17 cellular contexts compared by ENCODE assay signal in genomic region chr14:102782974-102783373, GRCh38. TPM values are rescaled to one million over a fixed set of nuclear protein-coding genes. Genes with fewer than 3 reads are reported as not detected.
A peak's percentile ranks its signal among the peaks of the same experiment; 100 is the strongest.
DNase-seq lines count a peak whose midpoint lies in the region; TF ChIP-seq lines count a peak whose summit lies in the region.
"Had no signal": no experiment of that assay in that cellular context is flagged by ENCODE, and none has a peak within 500 bp of the region (broad histone marks: within the 10 kb centered on the region; RNA-seq: fewer than 3 reads in every experiment).

No MANE protein-coding gene starts in this region.

- peak overlapping the region; percentile 26 for H3K27ac Mint-ChIP-seq in activated CD4-positive, alpha-beta memory T cell treated with anti-CD3 and anti-CD28 coated beads for 36 hours
- no peak overlapping the region for H3K27ac Mint-ChIP-seq in activated CD4-positive, alpha-beta memory T cell treated with anti-CD3 and anti-CD28 coated beads, Interleukin-2, amount 10 ng/mL, durations not matched to agents 7 days and 5 days
- H3K27ac Mint-ChIP-seq: GM23338 had no signal

- H3K4me1 ChIP-seq in OCI-LY3 (ENCODE audit: low read length), result peaks cover 75% of the 10 kb centered on the region
- peaks cover 4% of the 10 kb centered on the region for H3K4me1 ChIP-seq in mesenchymal stem cell (ENCODE audit: control insufficient read depth, insufficient read depth, low read depth, low read length)
- peaks cover 0 to 32% (median 10%) of the 10 kb centered on the region in 4 donors for H3K4me1 ChIP-seq in transverse colon

- no peaks in the 10 kb centered on the region for H3K27me3 ChIP-seq in OCI-LY3 (ENCODE audit: low read depth, low read length)
- H3K27me3 ChIP-seq in mesenchymal stem cell (ENCODE audit: control insufficient read depth in 1 of 2, insufficient read depth in 1 of 2, low read length in 2 of 2), result no peaks in the 10 kb centered on the region
- no peaks in the 10 kb centered on the region for H3K27me3 ChIP-seq in transverse colon
- H3K27me3 ChIP-seq: BLaER1 treated with 17β-estradiol and CSF1 and Interleukin-3, amounts not matched to agents 10 nM and 100 nM had no signal

- in situ Hi-C loops in transverse colon (cut with MboI; ENCODE audit: low pct_ligation_motif_present in 1 of 4, low pct_unique_long_range_greater_than_20kb in 1 of 4, low sequenced_read_pairs in 3 of 4), result no loop called here

- no peak overlapping the region for H2BK5ac ChIP-seq in mesenchymal stem cell (ENCODE audit: low read depth, low read length, poor library complexity, severe bottlenecking)

- no peak overlapping the region for H2BK15ac ChIP-seq in mesenchymal stem cell (ENCODE audit: low read depth, poor library complexity, severe bottlenecking)

- no peak for DNase-seq in activated CD4-positive, alpha-beta memory T cell treated with anti-CD3 and anti-CD28 coated beads for 36 hours
- no peak for DNase-seq in activated CD4-positive, alpha-beta memory T cell treated with anti-CD3 and anti-CD28 coated beads, Interleukin-2, amount 10 ng/mL, durations not matched to agents 7 days and 5 days
- DNase-seq in mesenchymal stem cell, result no peak
- no peak for DNase-seq in NCI-H226
- DNase-seq in transverse colon, result no peak
- DNase-seq in inferior parietal cortex (ENCODE audit: extremely low spot score), result no peak
- DNase-seq: DMS153, EL, NCI-H1417 treated with DMSO at 0.1 percent for 48 hours, NCI-H1930, NCI-H774 had no signal

- H3K9me3 ChIP-seq in OCI-LY3 (ENCODE audit: insufficient read depth, low read length) (no peaks in the 10 kb centered on the region), mesenchymal stem cell (ENCODE audit: control insufficient read depth, low read length) (no peaks in the 10 kb centered on the region), transverse colon (no peaks in the 10 kb centered on the region)
- H3K9me3 ChIP-seq: BLaER1 treated with 17β-estradiol and CSF1 and Interleukin-3, amounts not matched to agents 10 nM and 100 nM had no signal

- no peak overlapping the region for H2AK5ac ChIP-seq in mesenchymal stem cell (ENCODE audit: low read length, severe bottlenecking)

- peak overlapping the region; percentile 35 for H4K8ac ChIP-seq in mesenchymal stem cell (ENCODE audit: low read length)

- no peak for TF ChIP-seq POLR2A in transverse colon (IDR thresholded peaks at IDR 0.05)

- H3K4me2 ChIP-seq in OCI-LY3 (ENCODE audit: low read length), result peak overlapping the region; percentile 94
- no peak overlapping the region for H3K4me2 ChIP-seq in mesenchymal stem cell (ENCODE audit: low read length, poor library complexity, severe bottlenecking)
- H3K4me2 ChIP-seq: GM23338 had no signal

- intact Hi-C loops in activated CD4-positive, alpha-beta memory T cell treated with anti-CD3 and anti-CD28 coated beads for 36 hours (cut with micrococcal nuclease), result no loop called here
- intact Hi-C loops in transverse colon (cut with DNase I; ENCODE audit: low total_unique reads), result no loop called here

- H3K9ac ChIP-seq in OCI-LY3 (ENCODE audit: low read length), result peak overlapping the region; percentile 59
- no peak overlapping the region for H3K9ac ChIP-seq in mesenchymal stem cell (ENCODE audit: low read length)
- H3K9ac ChIP-seq: BLaER1 treated with 17β-estradiol and CSF1 and Interleukin-3, amounts not matched to agents 10 nM and 100 nM had no signal

- no peaks in the 10 kb centered on the region for H3K9me3 Mint-ChIP-seq in activated CD4-positive, alpha-beta memory T cell treated with anti-CD3 and anti-CD28 coated beads for 36 hours
- no peaks in the 10 kb centered on the region for H3K9me3 Mint-ChIP-seq in activated CD4-positive, alpha-beta memory T cell treated with anti-CD3 and anti-CD28 coated beads, Interleukin-2, amount 10 ng/mL, durations not matched to agents 7 days and 5 days
- H3K9me3 Mint-ChIP-seq: GM23338 had no signal

- H3K18ac ChIP-seq in mesenchymal stem cell (ENCODE audit: low read depth in 1 of 2, low read length in 2 of 2), result no peak overlapping the region

- POLR2A ChIA-PET in activated CD4-positive, alpha-beta memory T cell treated with anti-CD3 and anti-CD28 coated beads for 36 hours (lab: Charles Lee), result no interaction called here
- POLR2A ChIA-PET in activated CD4-positive, alpha-beta memory T cell treated with anti-CD3 and anti-CD28 coated beads, Interleukin-2, amount 10 ng/mL, durations not matched to agents 7 days and 5 days (lab: Charles Lee), result interaction anchor here (1.2 kb wide), 1 partner anchor 35 kb away, joined by 3 read pairs; no protein-coding TSS in a partner anchor

- no peak overlapping the region for H2AFZ ChIP-seq in OCI-LY3 (ENCODE audit: low read depth, low read length)
- H2AFZ ChIP-seq in mesenchymal stem cell (ENCODE audit: low read depth, low read length), result no peak overlapping the region
- H2AFZ ChIP-seq: GM23338 had no signal

- H3K79me1 ChIP-seq in mesenchymal stem cell (replicated peaks; ENCODE audit: low read length, poor library complexity, severe bottlenecking), result peaks cover 17% of the 10 kb centered on the region

- H3K27ac ChIP-seq in OCI-LY3 (ENCODE audit: low read length) (peak overlapping the region; percentile 93), mesenchymal stem cell (ENCODE audit: low read length, poor library complexity, severe bottlenecking) (no peak overlapping the region), transverse colon (no peak overlapping the region)
- H3K27ac ChIP-seq: BLaER1 treated with 17β-estradiol and CSF1 and Interleukin-3, amounts not matched to agents 10 nM and 100 nM; SK-N-MC had no signal

- peak overlapping the region; percentile 28 for H3K4me3 Mint-ChIP-seq in activated CD4-positive, alpha-beta memory T cell treated with anti-CD3 and anti-CD28 coated beads for 36 hours
- H3K4me3 Mint-ChIP-seq in activated CD4-positive, alpha-beta memory T cell treated with anti-CD3 and anti-CD28 coated beads, Interleukin-2, amount 10 ng/mL, durations not matched to agents 7 days and 5 days, result no peak overlapping the region
- H3K4me3 Mint-ChIP-seq: GM23338 had no signal

- 92% methylated on average over 7 of the region's 7 CpGs for WGBS in mesenchymal stem cell
- WGBS in transverse colon (ENCODE audit: low coverage in 1 of 2), 2 donors, result 83% methylated on average over 7 of the region's 7 CpGs; no CpG with 5 or more reads in 1 of the 2 donors

- H3K36me3 Mint-ChIP-seq in activated CD4-positive, alpha-beta memory T cell treated with anti-CD3 and anti-CD28 coated beads for 36 hours, result peaks cover 40% of the 10 kb centered on the region
- H3K36me3 Mint-ChIP-seq in activated CD4-positive, alpha-beta memory T cell treated with anti-CD3 and anti-CD28 coated beads, Interleukin-2, amount 10 ng/mL, durations not matched to agents 7 days and 5 days (ENCODE audit: low read depth), result peaks cover 29% of the 10 kb centered on the region

- peaks cover 88% of the 10 kb centered on the region for H4K20me1 ChIP-seq in OCI-LY3 (ENCODE audit: insufficient read depth, low read length)

- no peak overlapping the region for H2BK120ac ChIP-seq in mesenchymal stem cell (ENCODE audit: low read depth, low read length)

- H3K36me3 ChIP-seq in OCI-LY3 (replicated peaks; ENCODE audit: low read depth, low read length), result peaks cover 37% of the 10 kb centered on the region
- H3K36me3 ChIP-seq in mesenchymal stem cell (ENCODE audit: control insufficient read depth in 1 of 2, insufficient read depth in 2 of 2, low read depth in 1 of 2, low read length in 2 of 2), result no peaks in the 10 kb centered on the region
- H3K36me3 ChIP-seq in transverse colon, result no peaks in the 10 kb centered on the region

- no peak overlapping the region for H3K23ac ChIP-seq in mesenchymal stem cell (ENCODE audit: low read length in 2 of 2)

- H2BK12ac ChIP-seq in mesenchymal stem cell (ENCODE audit: low read length in 2 of 2), result no peak overlapping the region

- H3K27me3 Mint-ChIP-seq in activated CD4-positive, alpha-beta memory T cell treated with anti-CD3 and anti-CD28 coated beads for 36 hours, result no peaks in the 10 kb centered on the region
- no peaks in the 10 kb centered on the region for H3K27me3 Mint-ChIP-seq in activated CD4-positive, alpha-beta memory T cell treated with anti-CD3 and anti-CD28 coated beads, Interleukin-2, amount 10 ng/mL, durations not matched to agents 7 days and 5 days

- no peak for TF ChIP-seq EP300 in transverse colon (IDR thresholded peaks at IDR 0.05; ENCODE audit: low read depth)

- H3K4me3 ChIP-seq in GM12875 (ENCODE audit: low read depth, low read length) (peak overlapping the region; percentile 19), OCI-LY3 (ENCODE audit: low read length) (peak overlapping the region; percentile 72), mesenchymal stem cell (ENCODE audit: insufficient read depth in 1 of 2, low read depth in 1 of 2, low read length in 2 of 2) (no peak overlapping the region), transverse colon (no peak overlapping the region)
- H3K4me3 ChIP-seq: BLaER1 treated with 17β-estradiol and CSF1 and Interleukin-3, amounts not matched to agents 10 nM and 100 nM; GM23338; K562; SK-N-MC had no signal

- no peak overlapping the region for H3K14ac ChIP-seq in mesenchymal stem cell (ENCODE audit: low read length in 2 of 2)

- no peak overlapping the region for H4K91ac ChIP-seq in mesenchymal stem cell (ENCODE audit: low read length)

- peaks cover 73% of the 10 kb centered on the region for H3K4me1 Mint-ChIP-seq in activated CD4-positive, alpha-beta memory T cell treated with anti-CD3 and anti-CD28 coated beads for 36 hours (ENCODE audit: low read depth)
- peaks cover 68% of the 10 kb centered on the region for H3K4me1 Mint-ChIP-seq in activated CD4-positive, alpha-beta memory T cell treated with anti-CD3 and anti-CD28 coated beads, Interleukin-2, amount 10 ng/mL, durations not matched to agents 7 days and 5 days

- TF ChIP-seq CTCF in GM12875 (IDR thresholded peaks at IDR 0.05; ENCODE audit: borderline replicate concordance, insufficient read depth, low read depth, low read length) (no peak), OCI-LY3 (IDR thresholded peaks at IDR 0.05; ENCODE audit: low read depth, low read length) (no peak), transverse colon (IDR thresholded peaks at IDR 0.05) (no peak)

- H3K4ac ChIP-seq in mesenchymal stem cell (ENCODE audit: low read depth in 1 of 2, low read length in 2 of 2), result no peak overlapping the region

- CTCF ChIA-PET in activated CD4-positive, alpha-beta memory T cell treated with anti-CD3 and anti-CD28 coated beads for 36 hours (lab: Charles Lee), result interaction anchor here (1.3 to 1.5 kb wide), 2 partner anchors 9 to 12 kb away, joined by 3 to 6 read pairs; no protein-coding TSS in a partner anchor
- CTCF ChIA-PET in activated CD4-positive, alpha-beta memory T cell treated with anti-CD3 and anti-CD28 coated beads, Interleukin-2, amount 10 ng/mL, durations not matched to agents 7 days and 5 days (lab: Charles Lee), result no interaction called here

- peaks cover 100% of the 10 kb centered on the region for H3K79me2 ChIP-seq in OCI-LY3 (ENCODE audit: low read length)

RNA-seq across cellular contexts. Expression of gene TRAF3, which starts 5.7 kb away (rescaled TPM):
- total RNA-seq in activated CD4-positive, alpha-beta memory T cell treated with anti-CD3 and anti-CD28 coated beads for 36 hours, result 10 to 100 TPM; 68.8 to 73.6 TPM
- total RNA-seq in activated CD4-positive, alpha-beta memory T cell treated with anti-CD3 and anti-CD28 coated beads, Interleukin-2, amount 10 ng/mL, durations not matched to agents 7 days and 5 days, result 10 to 100 TPM; 37.4 to 38.9 TPM
- polyA plus RNA-seq in mesenchymal stem cell (2013, experiment 1 of 2), result 10.7 TPM
- polyA plus RNA-seq in mesenchymal stem cell (2013, experiment 2 of 2), result 11.9 TPM
- 10 to 100 TPM; 18.7 to 28.9 (median 25.0) TPM for total RNA-seq in transverse colon

Comparison
In these comparisons a context has a peak if more than half of its experiments do, and no peak if none do; other contexts are left out.
1. H3K4me3 ChIP-seq: peak in GM12875 (single experiment) and OCI-LY3 (single experiment); none in mesenchymal stem cell (0 of 2) and transverse colon (0 of 4).